In the genomic region with DNA sequence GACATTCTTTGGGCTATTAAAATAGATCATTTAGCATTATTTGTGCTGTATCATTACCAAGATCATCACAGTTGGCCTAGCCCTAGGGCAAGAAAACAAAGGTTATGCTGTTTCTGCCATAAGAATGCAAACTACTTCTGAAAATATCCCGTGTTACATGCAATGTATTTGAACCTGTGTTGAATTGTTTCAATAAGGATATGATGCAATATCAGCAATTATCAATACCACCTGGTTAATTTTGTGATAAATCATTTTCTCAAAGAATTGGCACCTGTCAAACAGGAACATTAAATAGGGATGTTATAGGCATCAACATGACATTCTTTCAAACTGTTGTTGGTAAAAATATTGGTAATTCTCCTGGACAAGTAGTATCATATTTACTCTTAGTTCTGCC, we compare ENCODE assay signal across 8 cellular contexts.
"Had no signal": no experiment of that assay in that cellular context is flagged by ENCODE, and none has a peak within 500 bp of the region (broad histone marks: within the 10 kb centered on the region; RNA-seq: fewer than 3 reads in every experiment).

No MANE protein-coding gene starts in this region.

- H3K36me3 ChIP-seq: HAP-1 had no signal

- ATAC-seq: GM23338, HCT116 had no signal

- H3K4me2 ChIP-seq: GM23338 had no signal

- H3K4me1 ChIP-seq: HAP-1 had no signal

- FAIRE-seq: H1 had no signal

- H3K9me3 ChIP-seq: HAP-1 had no signal

- DNase-seq: H7, HFFc6, KG1 had no signal

- H3K4me3 ChIP-seq: GM23338, HAP-1 had no signal

- H3K27ac ChIP-seq: HL-60 had no signal

- H2AFZ ChIP-seq: GM23338 had no signal
